ENCODE assay signal across 2 cellular contexts in the genomic region with DNA sequence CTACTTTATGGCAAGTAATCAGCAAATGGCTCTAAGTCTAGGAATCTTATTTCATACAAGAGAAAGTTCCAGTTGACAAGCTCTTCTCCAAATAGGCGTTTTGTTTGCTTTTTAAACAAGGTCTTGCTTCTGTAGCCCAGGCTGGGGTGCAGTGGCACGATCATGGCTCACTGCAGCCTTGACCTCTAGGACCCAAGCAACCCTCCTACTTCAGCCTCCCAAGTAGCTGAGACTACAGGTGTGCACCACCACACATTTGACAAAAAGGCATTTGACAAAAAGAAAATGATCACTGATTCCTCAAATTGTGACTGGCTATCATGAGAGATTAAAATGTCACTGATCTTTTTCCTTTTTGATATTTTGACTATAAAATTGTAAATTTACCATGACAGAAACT.
TF ChIP-seq lines count a peak whose summit lies in the region.

No MANE protein-coding gene starts in this region.

TF ChIP-seq in HepG2, 621 proteins besides CTCF, POLR2A, EP300 and RAD21:
- TF ChIP-seq MTA1 (CRISPR knock-in tag; IDR thresholded peaks at IDR 0.05; ENCODE audit: borderline replicate concordance): no peak
- no peak for TF ChIP-seq ZNF841 (CRISPR knock-in tag; IDR thresholded peaks at IDR 0.05; ENCODE audit: borderline replicate concordance)
- TF ChIP-seq SNAPC5 (CRISPR knock-in tag; IDR thresholded peaks at IDR 0.05; ENCODE audit: borderline replicate concordance): no peak
- TF ChIP-seq RCOR2 (CRISPR knock-in tag; IDR thresholded peaks at IDR 0.05): peak; percentile 75
- TF ChIP-seq ZNF460 (CRISPR knock-in tag; IDR thresholded peaks at IDR 0.05; ENCODE audit: borderline replicate concordance): peak; percentile 97
- 0 out of 2 replicates have a peak, but pooled peaks have one; percentile 43 for TF ChIP-seq ADNP (CRISPR knock-in tag; IDR thresholded peaks at IDR 0.05)
- TF ChIP-seq POGZ (CRISPR knock-in tag; IDR thresholded peaks at IDR 0.05): peak; percentile 64
- TF ChIP-seq ZMYM4 (CRISPR knock-in tag; IDR thresholded peaks at IDR 0.05): peak; percentile 55; the same call in 1 of the 2 replicates
- no peak for TF ChIP-seq HNF4G (IDR thresholded peaks at IDR 0.05; ENCODE audit: borderline replicate concordance, low read depth, low read length)
- TF ChIP-seq HNF4G (CRISPR knock-in tag; IDR thresholded peaks at IDR 0.05; ENCODE audit: borderline replicate concordance, low read depth): no peak
- TF ChIP-seq ZMYM3 (CRISPR knock-in tag; IDR thresholded peaks at IDR 0.05): peak; percentile 73
- TF ChIP-seq ZNF83 (CRISPR knock-in tag; IDR thresholded peaks at IDR 0.05; ENCODE audit: borderline replicate concordance): no peak
- 0 out of 4 replicates have a peak, but pooled peaks of 1 of the 2 experiments have one; percentile 31 for TF ChIP-seq NR2F1 (CRISPR knock-in tag; IDR thresholded peaks at IDR 0.05)
- TF ChIP-seq KLF13 (CRISPR knock-in tag; IDR thresholded peaks at IDR 0.05): no peak
- TF ChIP-seq ZMYM2 (CRISPR knock-in tag; IDR thresholded peaks at IDR 0.05): peak; percentile 62; the same call in 1 of the 2 replicates
- peak; percentile 91; the same call in 1 of the 2 replicates for TF ChIP-seq ZNF280D (CRISPR knock-in tag; IDR thresholded peaks at IDR 0.05)
- TF ChIP-seq NR2F6 (IDR thresholded peaks at IDR 0.05): peak; percentile 48; the same call in 1 of the 2 replicates
- peak; percentile 81 for TF ChIP-seq NR2F6 (CRISPR knock-in tag; IDR thresholded peaks at IDR 0.05)
- TF ChIP-seq SNAI1 (CRISPR knock-in tag; IDR thresholded peaks at IDR 0.05; ENCODE audit: borderline replicate concordance): no peak
- TF ChIP-seq SALL2 (CRISPR knock-in tag; IDR thresholded peaks at IDR 0.05): no peak
- TF ChIP-seq HNF4A (CRISPR knock-in tag; IDR thresholded peaks at IDR 0.05): peak; percentile 13; the same call in 1 of the 2 replicates

TF ChIP-seq in K562, 482 proteins besides CTCF, POLR2A, EP300 and RAD21:
- TF ChIP-seq, protein P1, sequence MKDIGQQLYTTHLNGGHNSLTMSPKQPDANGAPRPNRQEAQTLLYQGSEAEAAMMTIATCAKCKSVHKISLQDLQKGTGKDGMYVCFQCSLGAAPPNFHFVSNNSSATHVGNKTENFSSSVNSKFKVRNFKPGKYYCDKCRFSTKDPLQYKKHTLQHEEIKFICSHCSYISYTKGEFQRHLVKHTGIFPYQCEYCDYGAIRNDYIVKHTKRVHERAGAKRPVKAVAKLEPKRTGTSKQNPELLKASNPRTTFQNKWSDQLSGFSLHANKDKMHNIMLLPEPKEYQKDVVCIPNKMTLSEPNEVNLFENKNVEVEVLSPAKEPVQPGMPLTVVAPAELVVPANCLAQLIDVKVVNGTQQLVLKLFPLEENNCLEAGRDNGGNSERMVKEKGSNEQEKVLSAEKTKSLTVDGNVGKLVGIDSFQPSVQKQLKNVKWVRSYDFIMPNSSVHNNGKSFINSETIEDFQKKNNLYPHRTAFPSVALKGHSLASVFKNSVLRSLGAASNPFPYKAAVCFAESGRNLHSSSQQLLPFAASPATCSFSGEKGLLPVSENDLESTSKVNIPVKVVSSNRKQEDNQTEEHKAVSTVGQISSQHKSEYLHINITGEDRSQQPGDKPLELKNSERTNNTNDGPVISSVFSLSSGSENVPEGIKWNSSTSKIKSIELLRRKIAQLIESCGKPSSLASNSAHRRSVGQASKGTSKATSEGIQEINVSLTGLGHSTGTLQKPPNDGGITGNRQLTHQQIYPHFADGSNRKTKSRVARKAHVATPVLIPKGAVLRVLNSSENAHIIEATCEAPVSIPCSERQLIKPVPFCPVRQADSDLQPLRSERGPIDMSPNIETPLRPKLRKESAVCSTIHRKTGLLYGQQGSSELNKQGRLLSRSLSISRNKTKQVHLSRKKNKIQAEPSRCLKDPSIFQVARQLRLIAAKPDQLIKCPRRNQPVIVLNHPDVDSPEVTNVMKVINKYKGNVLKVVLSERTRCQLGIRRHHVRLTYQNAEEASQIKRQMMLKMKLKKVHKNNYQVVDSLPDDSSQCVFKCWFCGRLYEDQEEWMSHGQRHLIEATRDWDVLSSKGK (CRISPR knock-in tag; IDR thresholded peaks at IDR 0.05): no peak
- TF ChIP-seq RBM25 (IDR thresholded peaks at IDR 0.05; ENCODE audit: low read depth, low read length, severe bottlenecking): peak; percentile 23
